In genomic region chr18:75164479-75164878, GRCh38 we compare ENCODE assay signal across 10 cellular contexts.
"Had no signal": no experiment of that assay in that cellular context is flagged by ENCODE, and none has a peak within 500 bp of the region (broad histone marks: within the 10 kb centered on the region; RNA-seq: fewer than 3 reads in every experiment).

No MANE protein-coding gene starts in this region.

- H3K9me3 Mint-ChIP-seq: HFFc6 had no signal

- H3K27ac Mint-ChIP-seq: HFFc6, IgD-negative memory B cell had no signal

- H3K4me1 ChIP-seq: HAP-1 had no signal

- H3K9me3 ChIP-seq: HAP-1 had no signal

- H3K27ac ChIP-seq: GM23248, HL-60 had no signal

- H3K4me3 Mint-ChIP-seq: HFFc6, IgD-negative memory B cell had no signal

- DNase-seq: GM23248, GOT3, H7, HFFc6, KBM-7 had no signal

- H3K4me3 ChIP-seq: GM23248, HAP-1 had no signal

- H3K36me3 ChIP-seq: HAP-1 had no signal

- ATAC-seq: HCT116, HepG2 had no signal
